Comparison of ENCODE assay signal across 28 cellular contexts in genomic region chr3:197009532-197010019, GRCh38.
"Had no signal": no experiment of that assay in that cellular context is flagged by ENCODE, and none has a peak within 500 bp of the region (broad histone marks: within the 10 kb centered on the region; RNA-seq: fewer than 3 reads in every experiment).

No MANE protein-coding gene starts in this region.

- H3K36me3 ChIP-seq: neural progenitor cell, neutrophil, pancreas, prostate gland, right lobe of liver, sigmoid colon, suprapubic skin, tibial artery, transverse colon, upper lobe of right lung, uterus had no signal

- H3K4me3 Mint-ChIP-seq: naive thymus-derived CD4-positive, alpha-beta T cell; natural killer cell; nephron; neural progenitor cell; stimulated activated effector memory CD8-positive, alpha-beta T cell treated with anti-CD3 and anti-CD28 coated beads, Interleukin-12 subunit alpha, Interleukin-12 subunit beta, amount 100 ng/mL, for 72 hours; stimulated activated naive B cell treated with anti-CD40 and anti-IgM and Interleukin-4, amounts not matched to agents 10 μg/mL and 1 μg/mL and 100 μg/mL, for 72 hours; stimulated activated naive CD8-positive, alpha-beta T cell treated with anti-CD3 and anti-CD28 coated beads, Interleukin-15, Interleukin-2, amounts not matched to agents 100 ng/mL and 50 ng/mL, for 24 hours; type B pancreatic cell had no signal

- H3K4me2 ChIP-seq: neural progenitor cell had no signal

- DNase-seq: naive thymus-derived CD4-positive, alpha-beta T cell; natural killer cell; nucleus accumbens; retina; right cardiac atrium; sigmoid colon; small intestine; stimulated activated CD4-positive, alpha-beta T cell treated with anti-CD3 and anti-CD28 coated beads, Interleukin-15, amount 100 ng/mL, for 24 hours; stimulated activated CD4-positive, alpha-beta T cell treated with anti-CD3 and anti-CD28 coated beads, Interleukin-2, amount 100 ng/mL, for 24 hours; stimulated activated CD4-positive, alpha-beta T cell treated with anti-CD3 and anti-CD28 coated beads, Interleukin-2, amount 100 ng/mL, for 48 hours; stimulated activated CD4-positive, alpha-beta T cell treated with anti-CD3 and anti-CD28 coated beads, Interleukin-4, amount 100 ng/mL, for 24 hours; stimulated activated naive B cell treated with anti-CD40 and anti-IgM and Interleukin-4, amounts not matched to agents 10 μg/mL and 1 μg/mL and 100 μg/mL, for 72 hours; stimulated activated naive CD4-positive, alpha-beta T cell treated with Interleukin-2 at 50 U/mL for 16 hours; testis; tibial artery; transverse colon; upper lobe of right lung; uterus had no signal

- H3K9ac ChIP-seq: neural progenitor cell had no signal

- H3K4me1 ChIP-seq: pancreas, prostate gland, right lobe of liver, sigmoid colon, suprapubic skin, tibial artery, transverse colon, upper lobe of right lung, uterus had no signal

- H3K9me3 Mint-ChIP-seq: naive thymus-derived CD4-positive, alpha-beta T cell; natural killer cell; nephron; neural progenitor cell; stimulated activated effector memory CD8-positive, alpha-beta T cell treated with anti-CD3 and anti-CD28 coated beads, Interleukin-12 subunit alpha, Interleukin-12 subunit beta, amount 100 ng/mL, for 72 hours; stimulated activated naive B cell treated with anti-CD40 and anti-IgM and Interleukin-4, amounts not matched to agents 10 μg/mL and 1 μg/mL and 100 μg/mL, for 72 hours; stimulated activated naive CD8-positive, alpha-beta T cell treated with anti-CD3 and anti-CD28 coated beads, Interleukin-15, Interleukin-2, amounts not matched to agents 100 ng/mL and 50 ng/mL, for 24 hours; type B pancreatic cell had no signal

- H3K27me3 ChIP-seq: pancreas, right lobe of liver, sigmoid colon, suprapubic skin, testis, transverse colon, upper lobe of right lung, uterus had no signal

- H3K27ac Mint-ChIP-seq: naive thymus-derived CD4-positive, alpha-beta T cell; natural killer cell; nephron; stimulated activated effector memory CD8-positive, alpha-beta T cell treated with anti-CD3 and anti-CD28 coated beads, Interleukin-12 subunit alpha, Interleukin-12 subunit beta, amount 100 ng/mL, for 72 hours; stimulated activated naive CD8-positive, alpha-beta T cell treated with anti-CD3 and anti-CD28 coated beads, Interleukin-15, Interleukin-2, amounts not matched to agents 100 ng/mL and 50 ng/mL, for 24 hours; type B pancreatic cell had no signal

- H3K4me1 Mint-ChIP-seq: natural killer cell had no signal

- H3K4me3 ChIP-seq: neural progenitor cell, pancreas, prostate gland, right lobe of liver, sigmoid colon, suprapubic skin, testis, tibial artery, transverse colon, upper lobe of right lung, uterus had no signal

- ATAC-seq: natural killer cell; pancreas; right cardiac atrium; right lobe of liver; stimulated activated effector memory CD8-positive, alpha-beta T cell treated with anti-CD3 and anti-CD28 coated beads, Interleukin-12 subunit alpha, Interleukin-12 subunit beta, amount 100 ng/mL, for 72 hours; stimulated activated naive B cell treated with anti-CD40 and anti-IgM and Interleukin-4, amounts not matched to agents 10 μg/mL and 1 μg/mL and 100 μg/mL, for 72 hours; upper lobe of right lung had no signal

- H2AFZ ChIP-seq: neural progenitor cell had no signal

- H3K27me3 Mint-ChIP-seq: naive thymus-derived CD4-positive, alpha-beta T cell had no signal

- H3K9me3 ChIP-seq: neutrophil, pancreas, prostate gland, right lobe of liver, sigmoid colon, suprapubic skin, testis, tibial artery, transverse colon, upper lobe of right lung, uterus had no signal

- H3K36me3 Mint-ChIP-seq: naive thymus-derived CD4-positive, alpha-beta T cell; natural killer cell; stimulated activated effector memory CD8-positive, alpha-beta T cell treated with anti-CD3 and anti-CD28 coated beads, Interleukin-12 subunit alpha, Interleukin-12 subunit beta, amount 100 ng/mL, for 72 hours had no signal

- H3K27ac ChIP-seq: neural progenitor cell, neutrophil, pancreas, prostate gland, right lobe of liver, sigmoid colon, suprapubic skin, testis, tibial artery, transverse colon, upper lobe of right lung, uterus had no signal
